Comparison of ENCODE assay signal across 29 cellular contexts in the genomic region with DNA sequence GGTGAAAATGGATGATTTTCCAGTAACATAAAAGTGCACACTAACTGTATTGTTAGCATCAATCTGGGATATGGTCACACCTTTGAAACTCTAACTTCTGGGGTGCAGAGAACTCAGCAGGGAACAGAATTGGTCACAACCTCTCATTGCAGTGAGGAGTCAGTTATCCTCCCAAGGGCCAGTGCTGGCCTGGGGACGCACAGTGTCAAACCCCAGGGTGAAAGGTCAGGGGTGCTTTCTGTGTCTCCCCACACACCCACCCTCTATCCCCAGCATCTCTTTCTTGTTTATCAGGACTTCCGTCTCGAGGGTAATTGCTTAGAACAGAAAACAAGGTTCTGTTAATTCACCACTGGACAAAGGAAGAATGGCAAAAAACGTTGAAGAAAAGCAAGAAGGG.
"Had no signal": no experiment of that assay in that cellular context is flagged by ENCODE, and none has a peak within 500 bp of the region (broad histone marks: within the 10 kb centered on the region; RNA-seq: fewer than 3 reads in every experiment).

No MANE protein-coding gene starts in this region.

- FAIRE-seq: colon, endometrium, endothelial cell of umbilical vein, frontal cortex had no signal

- ATAC-seq: effector memory CD8-positive, alpha-beta T cell; esophagus mucosa; foreskin keratinocyte; gastrocnemius medialis; gastroesophageal sphincter; heart left ventricle; heart right ventricle had no signal

- H3K27ac ChIP-seq: colonic mucosa, coronary artery, dorsolateral prefrontal cortex, epithelial cell of prostate, esophagus muscularis mucosa, esophagus squamous epithelium, foreskin keratinocyte, gastrocnemius medialis, gastroesophageal sphincter, heart left ventricle, heart right ventricle had no signal

- H3K27me3 Mint-ChIP-seq: dendritic cell treated with granulocyte-macrophage colony-stimulating factor and Interleukin-4, amounts not matched to agents 40 ng/mL and 50 ng/mL, for 4 days; effector memory CD8-positive, alpha-beta T cell had no signal

- H3K9me3 Mint-ChIP-seq: endodermal cell had no signal

- H3K36me3 ChIP-seq: colonic mucosa, esophagus muscularis mucosa, esophagus squamous epithelium, gastrocnemius medialis, gastroesophageal sphincter, heart left ventricle, heart right ventricle had no signal

- H3K27ac Mint-ChIP-seq: dendritic cell treated with granulocyte-macrophage colony-stimulating factor and Interleukin-4, amounts not matched to agents 40 ng/mL and 50 ng/mL, for 4 days; effector memory CD8-positive, alpha-beta T cell; endodermal cell had no signal

- H3K4me3 ChIP-seq: colonic mucosa, coronary artery, dorsolateral prefrontal cortex, esophagus muscularis mucosa, esophagus squamous epithelium, gastrocnemius medialis, gastroesophageal sphincter, heart left ventricle, heart right ventricle had no signal

- H3K4me1 ChIP-seq: colonic mucosa, esophagus muscularis mucosa, esophagus squamous epithelium, foreskin keratinocyte, gastrocnemius medialis, gastroesophageal sphincter, heart left ventricle, heart right ventricle had no signal

- H3K27me3 ChIP-seq: colonic mucosa, dorsolateral prefrontal cortex, esophagus muscularis mucosa, esophagus squamous epithelium, foreskin keratinocyte, gastrocnemius medialis, gastroesophageal sphincter, heart left ventricle had no signal

- H3K4me3 Mint-ChIP-seq: dendritic cell treated with granulocyte-macrophage colony-stimulating factor and Interleukin-4, amounts not matched to agents 40 ng/mL and 50 ng/mL, for 4 days; effector memory CD8-positive, alpha-beta T cell; endodermal cell had no signal

- DNase-seq: colonic mucosa; cortex of kidney; dermis blood vessel endothelial cell; dorsolateral prefrontal cortex; effector CD4-positive, alpha-beta T cell; effector CD8-positive, alpha-beta T cell; effector memory CD4-positive, alpha-beta T cell; effector memory CD8-positive, alpha-beta T cell; endodermal cell; erythroblast; esophagus squamous epithelium; foreskin fibroblast; foreskin keratinocyte; foreskin melanocyte; gastrocnemius medialis; glutamatergic neuron; head of caudate nucleus; heart left ventricle; heart right ventricle had no signal

- H3K4me1 Mint-ChIP-seq: endodermal cell had no signal

- H3K9me3 ChIP-seq: colonic mucosa, esophagus muscularis mucosa, esophagus squamous epithelium, gastrocnemius medialis, gastroesophageal sphincter, heart left ventricle had no signal
